ENCODE assay signal across 1 cellular context in the genomic region with DNA sequence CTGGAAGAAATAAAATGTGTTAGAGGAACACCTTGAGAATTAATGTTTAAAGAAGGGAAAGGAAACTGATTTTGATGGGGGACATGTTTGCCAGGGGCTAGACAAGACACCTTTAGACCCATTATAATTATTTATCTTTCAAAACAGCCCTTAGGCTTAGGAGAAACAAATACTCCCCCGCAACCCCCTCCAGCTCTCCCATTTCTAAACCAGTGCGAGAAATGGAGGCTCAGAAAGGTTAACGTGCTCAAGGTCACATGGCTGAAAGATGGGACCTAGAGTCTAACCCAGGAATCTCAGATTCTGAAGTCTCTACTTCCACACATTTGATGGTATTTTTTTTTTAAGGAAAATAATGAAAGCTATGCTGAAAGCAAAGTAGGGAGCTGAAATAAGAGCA.
TF ChIP-seq lines count a peak whose summit lies in the region.

No MANE protein-coding gene starts in this region.

TF ChIP-seq in HCT116, 20 proteins besides CTCF, POLR2A, EP300 and RAD21 (continued from another document):
- TF ChIP-seq, protein P1, sequence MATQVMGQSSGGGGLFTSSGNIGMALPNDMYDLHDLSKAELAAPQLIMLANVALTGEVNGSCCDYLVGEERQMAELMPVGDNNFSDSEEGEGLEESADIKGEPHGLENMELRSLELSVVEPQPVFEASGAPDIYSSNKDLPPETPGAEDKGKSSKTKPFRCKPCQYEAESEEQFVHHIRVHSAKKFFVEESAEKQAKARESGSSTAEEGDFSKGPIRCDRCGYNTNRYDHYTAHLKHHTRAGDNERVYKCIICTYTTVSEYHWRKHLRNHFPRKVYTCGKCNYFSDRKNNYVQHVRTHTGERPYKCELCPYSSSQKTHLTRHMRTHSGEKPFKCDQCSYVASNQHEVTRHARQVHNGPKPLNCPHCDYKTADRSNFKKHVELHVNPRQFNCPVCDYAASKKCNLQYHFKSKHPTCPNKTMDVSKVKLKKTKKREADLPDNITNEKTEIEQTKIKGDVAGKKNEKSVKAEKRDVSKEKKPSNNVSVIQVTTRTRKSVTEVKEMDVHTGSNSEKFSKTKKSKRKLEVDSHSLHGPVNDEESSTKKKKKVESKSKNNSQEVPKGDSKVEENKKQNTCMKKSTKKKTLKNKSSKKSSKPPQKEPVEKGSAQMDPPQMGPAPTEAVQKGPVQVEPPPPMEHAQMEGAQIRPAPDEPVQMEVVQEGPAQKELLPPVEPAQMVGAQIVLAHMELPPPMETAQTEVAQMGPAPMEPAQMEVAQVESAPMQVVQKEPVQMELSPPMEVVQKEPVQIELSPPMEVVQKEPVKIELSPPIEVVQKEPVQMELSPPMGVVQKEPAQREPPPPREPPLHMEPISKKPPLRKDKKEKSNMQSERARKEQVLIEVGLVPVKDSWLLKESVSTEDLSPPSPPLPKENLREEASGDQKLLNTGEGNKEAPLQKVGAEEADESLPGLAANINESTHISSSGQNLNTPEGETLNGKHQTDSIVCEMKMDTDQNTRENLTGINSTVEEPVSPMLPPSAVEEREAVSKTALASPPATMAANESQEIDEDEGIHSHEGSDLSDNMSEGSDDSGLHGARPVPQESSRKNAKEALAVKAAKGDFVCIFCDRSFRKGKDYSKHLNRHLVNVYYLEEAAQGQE (IDR thresholded peaks at IDR 0.05; ENCODE audit: low read depth), result no peak
- no peak for TF ChIP-seq ELF1 (IDR thresholded peaks at IDR 0.05; ENCODE audit: borderline replicate concordance, low read depth)
- no peak for TF ChIP-seq POLR2AphosphoS5 (IDR thresholded peaks at IDR 0.05; ENCODE audit: low read depth, low read length)
- no peak for TF ChIP-seq CEBPB (IDR thresholded peaks at IDR 0.05; ENCODE audit: low read depth)
- TF ChIP-seq EZH2 (IDR thresholded peaks at IDR 0.05), result no peak
- TF ChIP-seq ZNF274 (IDR thresholded peaks at IDR 0.05; ENCODE audit: low read depth, low read length), result no peak
- TF ChIP-seq, protein P2, sequence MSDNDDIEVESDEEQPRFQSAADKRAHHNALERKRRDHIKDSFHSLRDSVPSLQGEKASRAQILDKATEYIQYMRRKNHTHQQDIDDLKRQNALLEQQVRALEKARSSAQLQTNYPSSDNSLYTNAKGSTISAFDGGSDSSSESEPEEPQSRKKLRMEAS (IDR thresholded peaks at IDR 0.05), result no peak
- no peak for TF ChIP-seq CBX3 (IDR thresholded peaks at IDR 0.05; ENCODE audit: low read depth)
- TF ChIP-seq, protein P3, sequence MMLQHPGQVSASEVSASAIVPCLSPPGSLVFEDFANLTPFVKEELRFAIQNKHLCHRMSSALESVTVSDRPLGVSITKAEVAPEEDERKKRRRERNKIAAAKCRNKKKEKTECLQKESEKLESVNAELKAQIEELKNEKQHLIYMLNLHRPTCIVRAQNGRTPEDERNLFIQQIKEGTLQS (IDR thresholded peaks at IDR 0.05), result no peak
- no peak for TF ChIP-seq YY1 (IDR thresholded peaks at IDR 0.05; ENCODE audit: extremely low read depth, insufficient replicate concordance, low read depth, low read length)
- no peak for TF ChIP-seq EZH2phosphoT487 (IDR thresholded peaks at IDR 0.05; ENCODE audit: borderline replicate concordance)
- no peak for TF ChIP-seq ZFX (IDR thresholded peaks at IDR 0.05)
- TF ChIP-seq TCF7L2 (IDR thresholded peaks at IDR 0.05; ENCODE audit: borderline replicate concordance, extremely low read depth, insufficient read depth, insufficient read length), result no peak
- TF ChIP-seq SIN3A (IDR thresholded peaks at IDR 0.05; ENCODE audit: low read depth), result no peak
